Comparison of ENCODE assay signal across 9 cellular contexts in genomic region chr1:201461783-201462441, GRCh38. TPM values are rescaled to one million over a fixed set of nuclear protein-coding genes. Genes with fewer than 3 reads are reported as not detected.
DNase-seq lines count a peak whose midpoint lies in the region; ATAC-seq and TF ChIP-seq lines count a peak whose summit lies in the region.
"Had no signal": no experiment of that assay in that cellular context is flagged by ENCODE, and none has a peak within 500 bp of the region (broad histone marks: within the 10 kb centered on the region; RNA-seq: fewer than 3 reads in every experiment).

No MANE protein-coding gene starts in this region.

- peak overlapping the region; percentile 95 for H4K91ac ChIP-seq in IMR-90 (ENCODE audit: insufficient read depth, low read depth, low read length)

- H3K4me1 Mint-ChIP-seq in activated CD8-positive, alpha-beta memory T cell treated with anti-CD3 and anti-CD28 coated beads, Interleukin-2, amount 10 ng/mL, durations not matched to agents 7 days and 5 days: no peaks in the 10 kb centered on the region

- peak overlapping the region; percentile 54 for H4K5ac ChIP-seq in IMR-90 (ENCODE audit: low read depth, low read length)

- H2AFZ ChIP-seq in IMR-90 (replicated peaks; ENCODE audit: low read length, poor library complexity) (peak overlapping the region; percentile 81), mammary epithelial cell (ENCODE audit: low read depth, low read length) (no peak overlapping the region)

- H2BK20ac ChIP-seq in IMR-90 (ENCODE audit: low read depth, low read length): peak overlapping the region; percentile 96

- H3K27ac ChIP-seq in IMR-90 (ENCODE audit: insufficient read depth, low read length) (peak overlapping the region; percentile 90), mammary epithelial cell (ENCODE audit: insufficient read depth, low read depth, low read length) (peak overlapping the region; percentile 98), left lung (peak overlapping the region; percentile 64 to 92), tibial artery (peak overlapping the region; percentile 90 to 96)

- peak overlapping the region; percentile 62 for H3K18ac ChIP-seq in IMR-90 (ENCODE audit: low read depth, low read length)

- WGBS in IMR-90 (ENCODE audit: extremely low coverage in 2 of 2, insufficient read length in 1 of 2), 2 experiments: 61% methylated on average over 4 of the region's 12 CpGs; no CpG with 5 or more reads in 1 of the 2 experiments
- 10% methylated on average over 6 of the region's 12 CpGs for WGBS in mammary epithelial cell (ENCODE audit: low coverage, missing lambda C conversion rate)

- in situ Hi-C loops in IMR-90 (cut with MboI; ENCODE audit: low sequenced_read_pairs) (no loop called here), mammary epithelial cell (cut with MboI; ENCODE audit: low sequenced_read_pairs in 2 of 2) (no loop called here), GM13977 (cut with MboI; ENCODE audit: low pct_unique_long_range_greater_than_20kb, low sequenced_read_pairs, unreplicated experiment) (no loop called here)

- H3K14ac ChIP-seq in IMR-90 (replicated peaks; ENCODE audit: low read depth, low read length): peak overlapping the region; percentile 96

- H3K27me3 Mint-ChIP-seq in activated CD8-positive, alpha-beta memory T cell treated with anti-CD3 and anti-CD28 coated beads, Interleukin-2, amount 10 ng/mL, durations not matched to agents 7 days and 5 days: peaks cover 15% of the 10 kb centered on the region

- peak overlapping the region; percentile 83; the same call in 2 of the 3 replicates for H2BK15ac ChIP-seq in IMR-90 (ENCODE audit: low read depth, low read length)

- H2AK5ac ChIP-seq in IMR-90 (ENCODE audit: low read depth, low read length): peak overlapping the region; percentile 97

- BruUV-seq in IMR-90 (replicated peaks; lab: Mats Ljungman, UMichigan): no TSS peak
- no TSS peak for BruUV-seq in mammary epithelial cell (replicated peaks; lab: Mats Ljungman, UMichigan)

- H4K20me1 ChIP-seq in IMR-90 (ENCODE audit: insufficient read depth, low read length) (peaks cover 39% of the 10 kb centered on the region), mammary epithelial cell (ENCODE audit: insufficient read depth, low read length) (no peaks in the 10 kb centered on the region)

- no peaks in the 10 kb centered on the region for H3K9me3 Mint-ChIP-seq in activated CD8-positive, alpha-beta memory T cell treated with anti-CD3 and anti-CD28 coated beads, Interleukin-2, amount 10 ng/mL, durations not matched to agents 7 days and 5 days (ENCODE audit: low read depth)

- no peaks in the 10 kb centered on the region for H3K27me3 ChIP-seq in IMR-90 (ENCODE audit: control insufficient read depth, insufficient read depth, low read length)
- H3K27me3 ChIP-seq in mammary epithelial cell (ENCODE audit: insufficient read depth, low read length): no peaks in the 10 kb centered on the region
- no peaks in the 10 kb centered on the region for H3K27me3 ChIP-seq in left lung
- no peaks in the 10 kb centered on the region for H3K27me3 ChIP-seq in tibial artery

- ATAC-seq in IMR-90 (ENCODE audit: low read depth) (peak; percentile 76), left lung (peak; percentile 69), GM18858 (IDR thresholded peaks at IDR 0.05; ENCODE audit: unreplicated experiment) (no peak)
- ATAC-seq in activated CD8-positive, alpha-beta memory T cell treated with anti-CD3 and anti-CD28 coated beads, Interleukin-2, amount 10 ng/mL, durations not matched to agents 7 days and 5 days: no peak

- peaks cover 24% of the 10 kb centered on the region for H3K36me3 ChIP-seq in IMR-90 (ENCODE audit: control insufficient read depth, insufficient read depth, low read length)
- H3K36me3 ChIP-seq in mammary epithelial cell (ENCODE audit: insufficient read depth, low read length): peaks cover 4% of the 10 kb centered on the region
- peaks cover 0 to 19% of the 10 kb centered on the region in 2 donors for H3K36me3 ChIP-seq in left lung
- peaks cover 15 to 19% (median 19%) of the 10 kb centered on the region in 3 donors for H3K36me3 ChIP-seq in tibial artery

- CTCF ChIA-PET in IMR-90 (lab: Yijun Ruan, JAX): interaction anchor here (1.1 to 1.4 kb wide), 2 partner anchors 14 to 26 kb away, joined by 3 to 4 read pairs; no protein-coding TSS in a partner anchor
- CTCF ChIA-PET in mammary epithelial cell (lab: Charles Lee; ENCODE audit: low non-redundant PET): interaction anchor here (0.6 to 1.6 kb wide), 6 partner anchors 14 to 1813 kb away, joined by 3 to 7 read pairs (median 4); no protein-coding TSS in a partner anchor
- CTCF ChIA-PET in activated CD8-positive, alpha-beta memory T cell treated with anti-CD3 and anti-CD28 coated beads, Interleukin-2, amount 10 ng/mL, durations not matched to agents 7 days and 5 days (lab: Charles Lee): interaction anchor here (1.0 to 2.8 kb wide), 2 partner anchors 20 to 51 kb away, joined by 3 to 12 read pairs; no protein-coding TSS in a partner anchor

- peaks cover 4% of the 10 kb centered on the region for H3K36me3 Mint-ChIP-seq in activated CD8-positive, alpha-beta memory T cell treated with anti-CD3 and anti-CD28 coated beads, Interleukin-2, amount 10 ng/mL, durations not matched to agents 7 days and 5 days

- DNase-seq in IMR-90 (peak; percentile 99), mammary epithelial cell (peak; percentile 100), left lung (peak; percentile 88 to 89), tibial artery (peak; percentile 96 to 98), middle frontal gyrus (ENCODE audit: extremely low spot score, low spot score) (no peak), GM13977 (ENCODE audit: low spot score) (no peak)
- no peak for DNase-seq in activated CD8-positive, alpha-beta memory T cell treated with anti-CD3 and anti-CD28 coated beads, Interleukin-2, amount 10 ng/mL, durations not matched to agents 7 days and 5 days

- no peaks in the 10 kb centered on the region for H3K9me3 ChIP-seq in IMR-90 (ENCODE audit: control insufficient read depth, insufficient read depth, low read length)
- no peaks in the 10 kb centered on the region for H3K9me3 ChIP-seq in mammary epithelial cell (replicated peaks; ENCODE audit: insufficient read depth, low read length)
- H3K9me3 ChIP-seq in left lung: no peaks in the 10 kb centered on the region
- H3K9me3 ChIP-seq in tibial artery: no peaks in the 10 kb centered on the region

- peak overlapping the region; percentile 96; the same call in 1 of the 2 replicates for H3K23ac ChIP-seq in IMR-90 (ENCODE audit: low read depth, low read length)

- H3K56ac ChIP-seq in IMR-90 (ENCODE audit: extremely low read depth, insufficient read depth, low read length): peak overlapping the region; percentile 89

- H3K4ac ChIP-seq in IMR-90 (ENCODE audit: low read depth, low read length): peak overlapping the region; percentile 97

- POLR2A ChIA-PET in IMR-90 (lab: Charles Lee; ENCODE audit: unreplicated experiment): interaction anchor here (0.6 to 1.6 kb wide), 4 partner anchors 26 to 389 kb away, joined by 3 to 8 read pairs (median 3); no protein-coding TSS in a partner anchor

- H3K4me1 ChIP-seq in IMR-90 (ENCODE audit: control insufficient read depth, insufficient read depth, low read length) (peaks cover 35% of the 10 kb centered on the region), mammary epithelial cell (ENCODE audit: insufficient read depth, low read length) (peaks cover 74% of the 10 kb centered on the region), left lung (peaks cover 34 to 47% of the 10 kb centered on the region in 2 donors), tibial artery (peaks cover 0 to 69% (median 52%) of the 10 kb centered on the region in 4 donors)

- peak overlapping the region; percentile 98 for H2BK120ac ChIP-seq in IMR-90 (ENCODE audit: low read depth, low read length)

- peak overlapping the region; percentile 96 for H2BK5ac ChIP-seq in IMR-90 (ENCODE audit: low read depth, low read length, poor library complexity, severe bottlenecking)

- peak overlapping the region; percentile 5 to 88 for H4K8ac ChIP-seq in IMR-90 (ENCODE audit: low read depth in 2 of 2, low read length in 2 of 2)

- no peak for TF ChIP-seq POLR2A in IMR-90 (IDR thresholded peaks at IDR 0.05; ENCODE audit: low read depth, low read length)

- peak overlapping the region; percentile 21 for H3K4me2 ChIP-seq in IMR-90 (ENCODE audit: low read depth, low read length)
- H3K4me2 ChIP-seq in mammary epithelial cell (ENCODE audit: insufficient read depth, low read depth, low read length): peak overlapping the region; percentile 75

- intact Hi-C loops in IMR-90 (cut with micrococcal nuclease) (no loop called here), mammary epithelial cell (cut with micrococcal nuclease) (loop anchor here (1.0 to 5.0 kb wide), 4 partner anchors 14 to 65 kb away; partner anchors contain the start of gene LAD1), left lung (cut with DNase I) (no loop called here), tibial artery (cut with DNase I; ENCODE audit: low total_unique reads) (no loop called here)

- H3K79me1 ChIP-seq in IMR-90 (ENCODE audit: low read depth in 1 of 2, low read length in 2 of 2): peaks cover 13 to 58% of the 10 kb centered on the region in 2 experiments; a peak in 2 of 4 replicates

- H3K9ac ChIP-seq in IMR-90 (ENCODE audit: low read depth, low read length): peak overlapping the region; percentile 49
- peak overlapping the region; percentile 88 for H3K9ac ChIP-seq in mammary epithelial cell (ENCODE audit: insufficient read depth, low read length)

- TF ChIP-seq CTCF in IMR-90 (conservative IDR thresholded peaks at IDR 0.05; ENCODE audit: low read depth, low read length): no peak
- TF ChIP-seq CTCF in mammary epithelial cell (conservative IDR thresholded peaks at IDR 0.05 in 1 of 2, IDR thresholded peaks at IDR 0.05 in 1 of 2; ENCODE audit: extremely low read depth in 1 of 2, insufficient read depth in 1 of 2, low read depth in 1 of 2, low read length in 2 of 2): no peak
- no peak for TF ChIP-seq CTCF in left lung (IDR thresholded peaks at IDR 0.05)
- peak in 1 of 2 experiments; percentile 13 for TF ChIP-seq CTCF in tibial artery (IDR thresholded peaks at IDR 0.05)
- TF ChIP-seq CTCF in GM13977 (IDR thresholded peaks at IDR 0.05; ENCODE audit: extremely low read depth, insufficient read depth, missing control alignments): no peak

- H3K4me3 ChIP-seq in IMR-90 (ENCODE audit: insufficient read depth, low read depth, low read length): no peak overlapping the region
- peak overlapping the region in 1 of 3 experiments; percentile 8 for H3K4me3 ChIP-seq in mammary epithelial cell (replicated peaks in 1 of 3; ENCODE audit: insufficient read depth in 1 of 3, low read depth in 2 of 3, low read length in 3 of 3)
- H3K4me3 ChIP-seq in left lung: no peak overlapping the region
- peak overlapping the region in 1 of 2 donors; percentile 6 for H3K4me3 ChIP-seq in tibial artery

- H3K27ac Mint-ChIP-seq in activated CD8-positive, alpha-beta memory T cell treated with anti-CD3 and anti-CD28 coated beads, Interleukin-2, amount 10 ng/mL, durations not matched to agents 7 days and 5 days: no peak overlapping the region

- dilution Hi-C loops in IMR-90 (cut with HindIII; ENCODE audit: low sequenced_read_pairs, unreplicated experiment) (no loop called here), mammary epithelial cell (cut with HindIII; ENCODE audit: low sequenced_read_pairs) (loop anchor here (5.0 kb wide), 1 partner anchor 155 kb away; no protein-coding TSS in a partner anchor)

- TF ChIP-seq RAD21 in IMR-90 (IDR thresholded peaks at IDR 0.05; ENCODE audit: low read length): no peak

- no peak overlapping the region for H3K4me3 Mint-ChIP-seq in activated CD8-positive, alpha-beta memory T cell treated with anti-CD3 and anti-CD28 coated beads, Interleukin-2, amount 10 ng/mL, durations not matched to agents 7 days and 5 days

- peak overlapping the region; percentile 98 for H2AK9ac ChIP-seq in IMR-90 (replicated peaks; ENCODE audit: low read depth, low read length, poor library complexity)

- H3K79me2 ChIP-seq in mammary epithelial cell (ENCODE audit: insufficient read depth, low read length): peaks cover 33% of the 10 kb centered on the region

- peaks cover 35% of the 10 kb centered on the region for H3K9me1 ChIP-seq in IMR-90 (ENCODE audit: insufficient read depth, low read length)

RNA-seq across cellular contexts. Expression of gene PHLDA3, which starts 7.1 kb away (rescaled TPM):
- total RNA-seq in IMR-90 (2012; rRNA removed) (41.6 and 44.2 TPM in 2 replicates), mammary epithelial cell (100 to 1,000 TPM; 132 to 205 TPM), left lung (10 to 100 TPM; 46.8 to 82.7 TPM)
- polyA plus RNA-seq in IMR-90 (2012; rRNA removed) (102 and 122 TPM in 2 replicates), mammary epithelial cell (96.4 TPM)
- 50.7 and 178 TPM in 2 replicates for polyA plus RNA-seq in IMR-90 (2012; cell fraction: cytosol; rRNA removed)
- polyA plus RNA-seq in IMR-90 (2012; cell fraction: nucleus; rRNA removed; ENCODE audit: low replicate concordance): 49.6 and 125 TPM in 2 replicates
- polyA minus RNA-seq in mammary epithelial cell: 27.0 TPM
- total RNA-seq in activated CD8-positive, alpha-beta memory T cell treated with anti-CD3 and anti-CD28 coated beads, Interleukin-2, amount 10 ng/mL, durations not matched to agents 7 days and 5 days: 10 to 100 TPM; 12.9 to 23.5 TPM

RNA-seq across cellular contexts. Expression of gene TNNI1, which starts 40.4 kb away (rescaled TPM):
- not detected in 2 replicates for total RNA-seq in IMR-90 (2012; rRNA removed)
- polyA plus RNA-seq in IMR-90 (2012; rRNA removed): not detected in 2 replicates
- polyA plus RNA-seq in IMR-90 (2012; cell fraction: cytosol; rRNA removed): 0.02 TPM in 1 of 2 replicates, not detected in the other
- 0.20 and 0.45 TPM in 2 replicates for polyA plus RNA-seq in IMR-90 (2012; cell fraction: nucleus; rRNA removed; ENCODE audit: low replicate concordance)
- total RNA-seq in mammary epithelial cell: not detected
- 0.07 TPM for polyA plus RNA-seq in mammary epithelial cell
- polyA minus RNA-seq in mammary epithelial cell: not detected
- under 1 TPM in 1 of 2 donors, not detected in 1; 0.38 TPM for total RNA-seq in left lung
- not detected for total RNA-seq in activated CD8-positive, alpha-beta memory T cell treated with anti-CD3 and anti-CD28 coated beads, Interleukin-2, amount 10 ng/mL, durations not matched to agents 7 days and 5 days
- total RNA-seq: mononuclear cell had no signal

RNA-seq across cellular contexts. Expression of gene CSRP1, which starts 45.0 kb away (rescaled TPM):
- total RNA-seq in IMR-90 (2012; rRNA removed): 1,498 and 1,861 TPM in 2 replicates
- 948 and 1,037 TPM in 2 replicates for polyA plus RNA-seq in IMR-90 (2012; rRNA removed)
- 955 and 1,043 TPM in 2 replicates for polyA plus RNA-seq in IMR-90 (2012; cell fraction: cytosol; rRNA removed)
- 737 and 1,227 TPM in 2 replicates for polyA plus RNA-seq in IMR-90 (2012; cell fraction: nucleus; rRNA removed; ENCODE audit: low replicate concordance)
- 100 to 1,000 TPM; 145 to 609 TPM for total RNA-seq in mammary epithelial cell
- polyA plus RNA-seq in mammary epithelial cell: 231 TPM
- polyA minus RNA-seq in mammary epithelial cell: 209 TPM
- total RNA-seq in left lung: 100 to 1,000 TPM; 216 to 235 TPM
- total RNA-seq in activated CD8-positive, alpha-beta memory T cell treated with anti-CD3 and anti-CD28 coated beads, Interleukin-2, amount 10 ng/mL, durations not matched to agents 7 days and 5 days: 10 to 100 TPM; 71.7 to 78.3 TPM

Comparison
In these comparisons a context has a peak if more than half of its experiments do, and no peak if none do; other contexts are left out.
1. ATAC-seq: peak in IMR-90 (single experiment) and left lung (single experiment); none in activated CD8-positive, alpha-beta memory T cell treated with anti-CD3 and anti-CD28 coated beads, Interleukin-2, amount 10 ng/mL, durations not matched to agents 7 days and 5 days (single experiment) and GM18858 (single experiment).
2. DNase-seq: peak in IMR-90 (single experiment), mammary epithelial cell (single experiment), left lung (2 of 2) and tibial artery (2 of 2); none in middle frontal gyrus (single experiment), activated CD8-positive, alpha-beta memory T cell treated with anti-CD3 and anti-CD28 coated beads, Interleukin-2, amount 10 ng/mL, durations not matched to agents 7 days and 5 days (single experiment) and GM13977 (single experiment).
3. Peak in every context shown above with its lines, with median percentiles within 50 percentile points of each other: H3K27ac ChIP-seq.